Comparison of ENCODE assay signal across 9 cellular contexts in genomic region chr7:24836084-24836483, GRCh38.
A peak's percentile ranks its signal among the peaks of the same experiment; 100 is the strongest.
DNase-seq lines count a peak whose midpoint lies in the region; ATAC-seq and TF ChIP-seq lines count a peak whose summit lies in the region.
"Had no signal": no experiment of that assay in that cellular context is flagged by ENCODE, and none has a peak within 500 bp of the region (broad histone marks: within the 10 kb centered on the region; RNA-seq: fewer than 3 reads in every experiment).

No MANE protein-coding gene starts in this region.

- H3K27ac ChIP-seq in colonic mucosa (peak overlapping the region; percentile 22), mammary epithelial cell (ENCODE audit: insufficient read depth, low read depth, low read length) (no peak overlapping the region), upper lobe of left lung (no peak overlapping the region), GM23248 (no peak overlapping the region)
- H3K27ac ChIP-seq: right lobe of liver had no signal

- no peak for TF ChIP-seq CTCF in colonic mucosa (IDR thresholded peaks at IDR 0.05)
- TF ChIP-seq CTCF in mammary epithelial cell (conservative IDR thresholded peaks at IDR 0.05 in 1 of 2, IDR thresholded peaks at IDR 0.05 in 1 of 2; ENCODE audit: extremely low read depth in 1 of 2, insufficient read depth in 1 of 2, low read depth in 1 of 2, low read length in 2 of 2) = no peak
- TF ChIP-seq CTCF in upper lobe of left lung (IDR thresholded peaks at IDR 0.05) = no peak

- ATAC-seq in GM18511 (IDR thresholded peaks at IDR 0.05; ENCODE audit: unreplicated experiment) = peak; percentile 86
- peak; percentile 70 for ATAC-seq in GM21576 (IDR thresholded peaks at IDR 0.05; ENCODE audit: unreplicated experiment)
- peak; percentile 58 for ATAC-seq in HG03558 (IDR thresholded peaks at IDR 0.05; ENCODE audit: extremely low read depth, unreplicated experiment)
- ATAC-seq in upper lobe of left lung (ENCODE audit: low FRiP score in 2 of 2) = no peak

- H2AFZ ChIP-seq in mammary epithelial cell (ENCODE audit: low read depth, low read length) (no peak overlapping the region), GM23248 (no peak overlapping the region)

- H3K9me3 ChIP-seq in colonic mucosa (no peaks in the 10 kb centered on the region), mammary epithelial cell (replicated peaks; ENCODE audit: insufficient read depth, low read length) (no peaks in the 10 kb centered on the region), upper lobe of left lung (no peaks in the 10 kb centered on the region), GM23248 (ENCODE audit: low read depth) (no peaks in the 10 kb centered on the region)
- H3K9me3 ChIP-seq: right lobe of liver had no signal

- intact Hi-C loops in colonic mucosa (cut with DNase I) (no loop called here), mammary epithelial cell (cut with micrococcal nuclease) (no loop called here)

- H3K4me1 ChIP-seq in colonic mucosa (no peaks in the 10 kb centered on the region), mammary epithelial cell (ENCODE audit: insufficient read depth, low read length) (peaks cover 20% of the 10 kb centered on the region), upper lobe of left lung (peaks cover 0 to 4% (median 2%) of the 10 kb centered on the region in 4 donors), GM23248 (ENCODE audit: insufficient read depth) (peaks cover 16% of the 10 kb centered on the region)
- H3K4me1 ChIP-seq: right lobe of liver had no signal

- dilution Hi-C loops in mammary epithelial cell (cut with HindIII; ENCODE audit: low sequenced_read_pairs) = no loop called here

- no peak for TF ChIP-seq EP300 in upper lobe of left lung (IDR thresholded peaks at IDR 0.05)

- 100% methylated on average over 2 of the region's 2 CpGs for WGBS in mammary epithelial cell (ENCODE audit: low coverage, missing lambda C conversion rate)
- 56 to 79% methylated on average over 2 of the region's 2 CpGs for WGBS in upper lobe of left lung, 2 donors
- WGBS in GM23248 (ENCODE audit: low coverage in 1 of 2, low lambda C conversion rate in 2 of 2, missing lambda C conversion rate in 2 of 2), 2 experiments = 97% methylated on average over 2 of the region's 2 CpGs

- H3K4me2 ChIP-seq in mammary epithelial cell (ENCODE audit: insufficient read depth, low read depth, low read length) (no peak overlapping the region), GM23248 (ENCODE audit: unreplicated experiment) (no peak overlapping the region)

- no peaks in the 10 kb centered on the region for H3K9me2 ChIP-seq in GM23248 (ENCODE audit: insufficient read depth)

- DNase-seq in colonic mucosa = no peak
- no peak for DNase-seq in mammary epithelial cell
- no peak for DNase-seq in upper lobe of left lung
- no peak for DNase-seq in SW480 (ENCODE audit: low spot score)
- no peak for DNase-seq in GM23248
- DNase-seq: right lobe of liver had no signal

- no peak overlapping the region for H3K4me3 ChIP-seq in colonic mucosa
- no peak overlapping the region for H3K4me3 ChIP-seq in mammary epithelial cell (replicated peaks in 1 of 3; ENCODE audit: insufficient read depth in 1 of 3, low read depth in 2 of 3, low read length in 3 of 3)
- no peak overlapping the region for H3K4me3 ChIP-seq in upper lobe of left lung
- H3K4me3 ChIP-seq in GM23248 = no peak overlapping the region
- H3K4me3 ChIP-seq: right lobe of liver had no signal

- H3K36me3 ChIP-seq in colonic mucosa = no peaks in the 10 kb centered on the region
- peaks cover 17% of the 10 kb centered on the region for H3K36me3 ChIP-seq in mammary epithelial cell (ENCODE audit: insufficient read depth, low read length)
- H3K36me3 ChIP-seq in upper lobe of left lung = peaks cover 0 to 2% (median 0%) of the 10 kb centered on the region in 4 donors
- peaks cover 28% of the 10 kb centered on the region for H3K36me3 ChIP-seq in GM23248 (ENCODE audit: low read depth)
- H3K36me3 ChIP-seq: right lobe of liver had no signal

- no TSS peak for BruUV-seq in mammary epithelial cell (replicated peaks; lab: Mats Ljungman, UMichigan)

- no peak overlapping the region for H3K9ac ChIP-seq in colonic mucosa (ENCODE audit: low read depth in 2 of 2, low read length in 2 of 2)
- no peak overlapping the region for H3K9ac ChIP-seq in mammary epithelial cell (ENCODE audit: insufficient read depth, low read length)
- H3K9ac ChIP-seq in GM23248 = no peak overlapping the region

- no peaks in the 10 kb centered on the region for H4K20me1 ChIP-seq in mammary epithelial cell (ENCODE audit: insufficient read depth, low read length)
- H4K20me1 ChIP-seq in GM23248 (ENCODE audit: insufficient read depth) = no peaks in the 10 kb centered on the region

- no peaks in the 10 kb centered on the region for H3K27me3 ChIP-seq in colonic mucosa
- H3K27me3 ChIP-seq in mammary epithelial cell (ENCODE audit: insufficient read depth, low read length) = no peaks in the 10 kb centered on the region
- H3K27me3 ChIP-seq in upper lobe of left lung = no peaks in the 10 kb centered on the region
- no peaks in the 10 kb centered on the region for H3K27me3 ChIP-seq in GM23248 (replicated peaks; ENCODE audit: insufficient read depth)
- H3K27me3 ChIP-seq: right lobe of liver had no signal

- CTCF ChIA-PET in mammary epithelial cell (lab: Charles Lee; ENCODE audit: low non-redundant PET) = no interaction called here

- in situ Hi-C loops in mammary epithelial cell (cut with MboI; ENCODE audit: low sequenced_read_pairs in 2 of 2) (no loop called here), GM23248 (cut with MboI) (no loop called here)

- H3K79me2 ChIP-seq in mammary epithelial cell (ENCODE audit: insufficient read depth, low read length) (no peaks in the 10 kb centered on the region), GM23248 (ENCODE audit: insufficient read depth) (no peaks in the 10 kb centered on the region)

- no peak for TF ChIP-seq POLR2A in upper lobe of left lung (IDR thresholded peaks at IDR 0.05)

- peaks cover 23% of the 10 kb centered on the region for H3F3A ChIP-seq in GM23248 (ENCODE audit: insufficient read depth)

Comparison
In these comparisons a context has a peak if more than half of its experiments do, and no peak if none do; other contexts are left out.
1. ATAC-seq: peak in GM18511 (single experiment), GM21576 (single experiment) and HG03558 (single experiment); none in upper lobe of left lung (0 of 2).